2 cellular contexts compared by ENCODE assay signal in genomic region chr2:18912225-18912888, GRCh38.
TF ChIP-seq lines count a peak whose summit lies in the region.

No MANE protein-coding gene starts in this region.

TF ChIP-seq in HepG2, 621 proteins besides CTCF, POLR2A, EP300 and RAD21 (continued from another document):
- TF ChIP-seq SOX6 (IDR thresholded peaks at IDR 0.05) (no peak), SOX6 (CRISPR knock-in tag; IDR thresholded peaks at IDR 0.05) (peak; percentile 52; the same call in 1 of the 2 replicates), SOX13 (IDR thresholded peaks at IDR 0.05) (no peak), SOX13 (CRISPR knock-in tag; conservative IDR thresholded peaks at IDR 0.05 in 1 of 2, IDR thresholded peaks at IDR 0.05 in 1 of 2) (peak in 1 of 2 experiments; percentile 60; a peak in 2 of 4 replicates)

TF ChIP-seq in endothelial cell of umbilical vein, 7 proteins besides CTCF, POLR2A, EP300 and RAD21 (continued from another document):
- TF ChIP-seq MAX (IDR thresholded peaks at IDR 0.05; ENCODE audit: insufficient read depth, insufficient read length) (no peak), MYC (IDR thresholded peaks at IDR 0.05; ENCODE audit: low read depth, low read length) (no peak)
TF ChIP-seq in endothelial cell of umbilical vein: peak in this region for 0.
